Comparison of ENCODE assay signal across 1 cellular context in genomic region chr20:11792229-11792953, GRCh38.
A peak's percentile ranks its signal among the peaks of the same experiment; 100 is the strongest.
TF ChIP-seq lines count a peak whose summit lies in the region.

No MANE protein-coding gene starts in this region.

TF ChIP-seq in HepG2, 621 proteins besides CTCF, POLR2A, EP300 and RAD21 (continued from another document):
- TF ChIP-seq POGK (CRISPR knock-in tag; conservative IDR thresholded peaks at IDR 0.05) (peak; percentile 53; the same call in 1 of the 2 replicates), RERE (CRISPR knock-in tag; IDR thresholded peaks at IDR 0.05; ENCODE audit: low read depth) (0 out of 2 replicates have a peak, but pooled peaks have one; percentile 24), IRF9 (CRISPR knock-in tag; IDR thresholded peaks at IDR 0.05; ENCODE audit: borderline replicate concordance) (no peak), POLR2G (IDR thresholded peaks at IDR 0.05; ENCODE audit: low read depth, low read length) (no peak), GATAD2A (CRISPR knock-in tag; IDR thresholded peaks at IDR 0.05) (peak; percentile 63), ZNF839 (CRISPR knock-in tag; IDR thresholded peaks at IDR 0.05; ENCODE audit: borderline replicate concordance) (no peak), ZBTB49 (CRISPR knock-in tag; IDR thresholded peaks at IDR 0.05; ENCODE audit: borderline replicate concordance) (no peak), PCBP2 (optimal IDR thresholded peaks at IDR 0.05; ENCODE audit: low read depth, low read length, poor library complexity, severe bottlenecking) (no peak), FOXM1 (CRISPR knock-in tag; IDR thresholded peaks at IDR 0.05) (no peak), ZNF674 (CRISPR knock-in tag; IDR thresholded peaks at IDR 0.05; ENCODE audit: low read depth) (no peak), CBX2 (IDR thresholded peaks at IDR 0.05; ENCODE audit: low read depth, low read length) (no peak), CBX2 (CRISPR knock-in tag; IDR thresholded peaks at IDR 0.05; ENCODE audit: low read depth) (no peak), ZNF350 (CRISPR knock-in tag; IDR thresholded peaks at IDR 0.05; ENCODE audit: borderline replicate concordance, low read depth) (no peak), HMG20A (CRISPR knock-in tag; IDR thresholded peaks at IDR 0.05; ENCODE audit: borderline replicate concordance) (peak; percentile 60; the same call in 1 of the 2 replicates), HOXA9 (CRISPR knock-in tag; IDR thresholded peaks at IDR 0.05; ENCODE audit: borderline replicate concordance) (no peak), ZNF124 (CRISPR knock-in tag; IDR thresholded peaks at IDR 0.05) (no peak), RXRB (CRISPR knock-in tag; IDR thresholded peaks at IDR 0.05; ENCODE audit: borderline replicate concordance) (peak; percentile 16; the same call in 1 of the 2 replicates), ZNF503 (CRISPR knock-in tag; IDR thresholded peaks at IDR 0.05) (peak; percentile 46; the same call in 1 of the 2 replicates), AHDC1 (CRISPR knock-in tag; IDR thresholded peaks at IDR 0.05; ENCODE audit: borderline replicate concordance) (peak; percentile 93), ARID2 (CRISPR knock-in tag; IDR thresholded peaks at IDR 0.05; ENCODE audit: borderline replicate concordance) (no peak)
